Comparison of ENCODE assay signal across 11 cellular contexts in the genomic region with DNA sequence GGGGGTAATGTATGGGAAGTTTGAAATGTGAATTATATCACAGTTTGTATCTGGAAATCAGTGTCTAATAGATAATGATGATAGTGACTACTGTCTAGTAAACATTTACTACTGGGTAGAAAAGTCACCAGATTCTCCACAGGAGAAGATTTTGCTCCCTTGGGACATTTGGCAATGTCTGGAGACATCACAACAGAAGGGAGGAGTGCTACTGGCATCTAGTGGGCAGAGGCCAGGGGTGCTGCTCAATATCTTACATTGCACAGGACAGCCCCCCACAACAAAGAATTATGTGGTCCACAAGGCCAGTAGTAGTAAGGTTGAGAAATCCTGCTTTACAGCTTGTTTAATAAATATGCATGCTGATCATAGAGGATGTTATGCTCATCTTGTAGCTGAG.
DNase-seq lines count a peak whose midpoint lies in the region; ATAC-seq and TF ChIP-seq lines count a peak whose summit lies in the region.
"Had no signal": no experiment of that assay in that cellular context is flagged by ENCODE, and none has a peak within 500 bp of the region (broad histone marks: within the 10 kb centered on the region; RNA-seq: fewer than 3 reads in every experiment).

No MANE protein-coding gene starts in this region.

- H3K27me3 ChIP-seq in BE2C (no peaks in the 10 kb centered on the region), HCT116 (ENCODE audit: insufficient read depth, low read length) (no peaks in the 10 kb centered on the region), testis (no peaks in the 10 kb centered on the region)

- TF ChIP-seq RAD21 in HCT116 (IDR thresholded peaks at IDR 0.05; ENCODE audit: low read depth) = peak; percentile 59

- no peak overlapping the region for H3K4me2 ChIP-seq in HCT116 (ENCODE audit: low read length)

- CTCF ChIA-PET in HCT116 (lab: Charles Lee) = interaction anchor here (1.5 to 1.6 kb wide), 2 partner anchors 350 to 413 kb away, joined by 6 to 9 read pairs; no protein-coding TSS in a partner anchor

- intact Hi-C loops in HCT116 (cut with micrococcal nuclease) (loop anchor here (1.0 to 2.0 kb wide), 2 partner anchors 351 to 413 kb away; no protein-coding TSS in a partner anchor), left ventricle myocardium superior (cut with micrococcal nuclease) (no loop called here), testis (cut with DNase I; ENCODE audit: low total_unique reads) (no loop called here)

- H3K9me2 ChIP-seq in HCT116 (ENCODE audit: insufficient read depth) = no peaks in the 10 kb centered on the region

- H3K36me3 ChIP-seq in BE2C (no peaks in the 10 kb centered on the region), HCT116 (ENCODE audit: control insufficient read depth in 1 of 2, insufficient read depth in 2 of 2, low read length in 2 of 2) (no peaks in the 10 kb centered on the region), testis (ENCODE audit: low read depth, missing control alignments) (no peaks in the 10 kb centered on the region)

- no peak overlapping the region for H3K9ac ChIP-seq in HCT116 (ENCODE audit: low read length)

- TF ChIP-seq CTCF in BE2C (IDR thresholded peaks at IDR 0.05; ENCODE audit: low read depth, low read length) (peak; percentile 30), HCT116 (IDR thresholded peaks at IDR 0.05 in 2 of 3, conservative IDR thresholded peaks at IDR 0.05 in 1 of 3; ENCODE audit: borderline replicate concordance in 1 of 3, insufficient read depth in 1 of 3, low read depth in 2 of 3, low read length in 2 of 3) (peak; percentile 35 to 51 (median 41); a peak in 4 of 6 replicates), WI38 (IDR thresholded peaks at IDR 0.05; ENCODE audit: low read depth, low read length) (peak; percentile 34), testis (IDR thresholded peaks at IDR 0.05) (no peak)

- TF ChIP-seq POLR2A in HCT116 (IDR thresholded peaks at IDR 0.05; ENCODE audit: borderline replicate concordance, extremely low read depth, insufficient read depth, insufficient read length) (no peak), testis (IDR thresholded peaks at IDR 0.05) (no peak)

- ATAC-seq in HCT116 (peak; percentile 52; the same call in 1 of the 2 replicates), left ventricle myocardium superior (peak; percentile 68), GM19351 (IDR thresholded peaks at IDR 0.05; ENCODE audit: unreplicated experiment) (no peak)

- H3K27ac ChIP-seq in HCT116 (ENCODE audit: low read depth, low read length) (no peak overlapping the region), testis (no peak overlapping the region)

- POLR2A ChIA-PET in HCT116 (lab: Charles Lee) = no interaction called here

- RAD21 ChIA-PET in HCT116 (lab: Charles Lee; ENCODE audit: low non-redundant PET in 1 of 2, low total read pairs in 2 of 2, uncharacterized antibody in 2 of 2, unreplicated experiment in 2 of 2) = no interaction called here

- no TSS peak for BruUV-seq in HCT116 (replicated peaks; lab: Mats Ljungman, UMichigan)

- DNase-seq in BE2C (no peak), HCT116 (ENCODE audit: low read depth, low spot score) (peak; percentile 3), left ventricle myocardium superior (no peak), HUDEP-2 (lab: John Stamatoyannopoulos, UW; ENCODE audit: unreplicated experiment in 76 of 76) (no peak), testis (no peak)
- no peak for DNase-seq in activated naive CD4-positive, alpha-beta T cell (lab: John Stamatoyannopoulos, UW)
- DNase-seq: naive B cell; stimulated activated CD4-positive, alpha-beta T cell treated with anti-CD3 and anti-CD28 coated beads, Interleukin-4, amount 100 ng/mL, for 24 hours; trophoblast cell had no signal

- H3K9me3 ChIP-seq in BE2C = no peaks in the 10 kb centered on the region
- no peaks in the 10 kb centered on the region for H3K9me3 ChIP-seq in HCT116 (ENCODE audit: control insufficient read depth in 1 of 2, insufficient read depth in 1 of 2, low read depth in 1 of 2, low read length in 2 of 2)
- no peaks in the 10 kb centered on the region for H3K9me3 ChIP-seq in testis

- H3K79me2 ChIP-seq in HCT116 (ENCODE audit: insufficient read depth, low read length) = no peaks in the 10 kb centered on the region

- no peaks in the 10 kb centered on the region for H4K20me1 ChIP-seq in HCT116 (ENCODE audit: insufficient read depth)

- H3K4me1 ChIP-seq in BE2C (no peaks in the 10 kb centered on the region), HCT116 (ENCODE audit: control insufficient read depth in 1 of 2, insufficient read depth in 2 of 2, low read length in 2 of 2) (no peaks in the 10 kb centered on the region), testis (no peaks in the 10 kb centered on the region)

- no peak overlapping the region for H2AFZ ChIP-seq in HCT116 (ENCODE audit: low read depth, low read length, poor library complexity, severe bottlenecking)

- H3K4me3 ChIP-seq in BE2C (ENCODE audit: low read depth, low read length) (no peak overlapping the region), HCT116 (replicated peaks in 1 of 2; ENCODE audit: low read depth in 1 of 2, low read length in 2 of 2) (no peak overlapping the region), WI38 (ENCODE audit: low read depth, low read length) (no peak overlapping the region), testis (no peak overlapping the region)

TF ChIP-seq in HCT116, 20 proteins besides CTCF, POLR2A, EP300 and RAD21:
- TF ChIP-seq SIN3A (IDR thresholded peaks at IDR 0.05; ENCODE audit: low read depth) (no peak), ELF1 (IDR thresholded peaks at IDR 0.05; ENCODE audit: borderline replicate concordance, low read depth) (no peak), ZFX (IDR thresholded peaks at IDR 0.05) (no peak), FOSL1 (IDR thresholded peaks at IDR 0.05; ENCODE audit: low read depth) (no peak), POLR2AphosphoS5 (IDR thresholded peaks at IDR 0.05; ENCODE audit: low read depth, low read length) (no peak), EZH2phosphoT487 (IDR thresholded peaks at IDR 0.05; ENCODE audit: borderline replicate concordance) (no peak), SP1 (IDR thresholded peaks at IDR 0.05; ENCODE audit: low read depth) (no peak), CEBPB (IDR thresholded peaks at IDR 0.05; ENCODE audit: low read depth) (no peak), EGR1 (IDR thresholded peaks at IDR 0.05; ENCODE audit: low read depth) (no peak), SRF (IDR thresholded peaks at IDR 0.05; ENCODE audit: low read depth) (no peak), EZH2 (IDR thresholded peaks at IDR 0.05) (no peak), TCF7L2 (IDR thresholded peaks at IDR 0.05; ENCODE audit: borderline replicate concordance, extremely low read depth, insufficient read depth, insufficient read length) (no peak), ZNF274 (IDR thresholded peaks at IDR 0.05; ENCODE audit: low read depth, low read length) (no peak)
- TF ChIP-seq, protein P1, sequence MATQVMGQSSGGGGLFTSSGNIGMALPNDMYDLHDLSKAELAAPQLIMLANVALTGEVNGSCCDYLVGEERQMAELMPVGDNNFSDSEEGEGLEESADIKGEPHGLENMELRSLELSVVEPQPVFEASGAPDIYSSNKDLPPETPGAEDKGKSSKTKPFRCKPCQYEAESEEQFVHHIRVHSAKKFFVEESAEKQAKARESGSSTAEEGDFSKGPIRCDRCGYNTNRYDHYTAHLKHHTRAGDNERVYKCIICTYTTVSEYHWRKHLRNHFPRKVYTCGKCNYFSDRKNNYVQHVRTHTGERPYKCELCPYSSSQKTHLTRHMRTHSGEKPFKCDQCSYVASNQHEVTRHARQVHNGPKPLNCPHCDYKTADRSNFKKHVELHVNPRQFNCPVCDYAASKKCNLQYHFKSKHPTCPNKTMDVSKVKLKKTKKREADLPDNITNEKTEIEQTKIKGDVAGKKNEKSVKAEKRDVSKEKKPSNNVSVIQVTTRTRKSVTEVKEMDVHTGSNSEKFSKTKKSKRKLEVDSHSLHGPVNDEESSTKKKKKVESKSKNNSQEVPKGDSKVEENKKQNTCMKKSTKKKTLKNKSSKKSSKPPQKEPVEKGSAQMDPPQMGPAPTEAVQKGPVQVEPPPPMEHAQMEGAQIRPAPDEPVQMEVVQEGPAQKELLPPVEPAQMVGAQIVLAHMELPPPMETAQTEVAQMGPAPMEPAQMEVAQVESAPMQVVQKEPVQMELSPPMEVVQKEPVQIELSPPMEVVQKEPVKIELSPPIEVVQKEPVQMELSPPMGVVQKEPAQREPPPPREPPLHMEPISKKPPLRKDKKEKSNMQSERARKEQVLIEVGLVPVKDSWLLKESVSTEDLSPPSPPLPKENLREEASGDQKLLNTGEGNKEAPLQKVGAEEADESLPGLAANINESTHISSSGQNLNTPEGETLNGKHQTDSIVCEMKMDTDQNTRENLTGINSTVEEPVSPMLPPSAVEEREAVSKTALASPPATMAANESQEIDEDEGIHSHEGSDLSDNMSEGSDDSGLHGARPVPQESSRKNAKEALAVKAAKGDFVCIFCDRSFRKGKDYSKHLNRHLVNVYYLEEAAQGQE (IDR thresholded peaks at IDR 0.05; ENCODE audit: low read depth) = no peak
- TF ChIP-seq, protein P2, sequence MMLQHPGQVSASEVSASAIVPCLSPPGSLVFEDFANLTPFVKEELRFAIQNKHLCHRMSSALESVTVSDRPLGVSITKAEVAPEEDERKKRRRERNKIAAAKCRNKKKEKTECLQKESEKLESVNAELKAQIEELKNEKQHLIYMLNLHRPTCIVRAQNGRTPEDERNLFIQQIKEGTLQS (IDR thresholded peaks at IDR 0.05) = no peak
- TF ChIP-seq, protein P3, sequence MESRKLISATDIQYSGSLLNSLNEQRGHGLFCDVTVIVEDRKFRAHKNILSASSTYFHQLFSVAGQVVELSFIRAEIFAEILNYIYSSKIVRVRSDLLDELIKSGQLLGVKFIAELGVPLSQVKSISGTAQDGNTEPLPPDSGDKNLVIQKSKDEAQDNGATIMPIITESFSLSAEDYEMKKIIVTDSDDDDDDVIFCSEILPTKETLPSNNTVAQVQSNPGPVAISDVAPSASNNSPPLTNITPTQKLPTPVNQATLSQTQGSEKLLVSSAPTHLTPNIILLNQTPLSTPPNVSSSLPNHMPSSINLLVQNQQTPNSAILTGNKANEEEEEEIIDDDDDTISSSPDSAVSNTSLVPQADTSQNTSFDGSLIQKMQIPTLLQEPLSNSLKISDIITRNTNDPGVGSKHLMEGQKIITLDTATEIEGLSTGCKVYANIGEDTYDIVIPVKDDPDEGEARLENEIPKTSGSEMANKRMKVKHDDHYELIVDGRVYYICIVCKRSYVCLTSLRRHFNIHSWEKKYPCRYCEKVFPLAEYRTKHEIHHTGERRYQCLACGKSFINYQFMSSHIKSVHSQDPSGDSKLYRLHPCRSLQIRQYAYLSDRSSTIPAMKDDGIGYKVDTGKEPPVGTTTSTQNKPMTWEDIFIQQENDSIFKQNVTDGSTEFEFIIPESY (IDR thresholded peaks at IDR 0.05; ENCODE audit: extremely low read depth, insufficient replicate concordance, low read length) = no peak
- TF ChIP-seq, protein P4, sequence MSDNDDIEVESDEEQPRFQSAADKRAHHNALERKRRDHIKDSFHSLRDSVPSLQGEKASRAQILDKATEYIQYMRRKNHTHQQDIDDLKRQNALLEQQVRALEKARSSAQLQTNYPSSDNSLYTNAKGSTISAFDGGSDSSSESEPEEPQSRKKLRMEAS (IDR thresholded peaks at IDR 0.05) = no peak

Comparison
In these comparisons a context has a peak if more than half of its experiments do, and no peak if none do; other contexts are left out.
1. CTCF ChIP-seq: peak in BE2C (single experiment), HCT116 (3 of 3) and WI38 (single experiment); none in testis (0 of 3).